ENCODE assay signal across 11 cellular contexts in the genomic region with DNA sequence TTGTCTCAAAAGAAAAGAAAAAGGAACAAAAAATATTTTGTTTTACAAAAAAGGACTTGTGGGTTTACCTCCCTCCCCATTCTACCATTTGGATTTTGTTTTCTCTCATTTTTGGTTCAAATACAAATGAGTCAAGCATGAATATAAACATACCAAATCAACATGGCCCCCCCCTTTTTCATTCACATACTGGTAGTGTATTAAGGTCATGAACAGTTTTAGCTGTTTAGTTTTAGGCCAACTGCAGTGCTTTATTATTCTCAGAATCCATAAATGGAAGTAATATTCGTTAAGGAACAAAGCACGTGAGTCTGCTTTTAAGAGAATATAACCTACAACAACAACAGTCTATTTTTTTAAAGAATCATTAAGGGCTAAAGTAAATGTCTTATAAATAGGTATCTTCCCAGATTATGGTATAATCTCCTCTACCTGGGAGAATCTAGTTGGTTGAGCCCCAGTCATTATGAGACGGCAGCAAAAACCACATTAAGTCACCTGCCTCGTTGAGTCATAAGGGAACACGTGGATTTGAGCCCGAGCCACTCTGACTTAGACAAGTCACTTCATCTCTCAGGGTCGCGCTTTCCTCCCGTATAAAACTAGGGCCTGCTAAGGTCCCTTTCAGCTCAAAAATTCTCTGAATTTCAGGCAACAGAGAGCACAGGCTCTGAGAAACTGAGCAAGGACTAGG. TPM values are rescaled to one million over a fixed set of nuclear protein-coding genes. Genes with fewer than 3 reads are reported as not detected.
A peak's percentile ranks its signal among the peaks of the same experiment; 100 is the strongest.
DNase-seq lines count a peak whose midpoint lies in the region; ATAC-seq, FAIRE-seq and TF ChIP-seq lines count a peak whose summit lies in the region.
"Had no signal": no experiment of that assay in that cellular context is flagged by ENCODE, and none has a peak within 500 bp of the region (broad histone marks: within the 10 kb centered on the region; RNA-seq: fewer than 3 reads in every experiment).

No MANE protein-coding gene starts in this region.

- no peak for FAIRE-seq in urothelium cell line (lab: Jason Lieb, UNC)

- H3K27ac Mint-ChIP-seq in natural killer cell treated with Interleukin-12 subunit alpha and Interleukin-12 subunit beta and Interleukin-15 and Interleukin-18, amount 100 ng/mL, for 72 hours = no peak overlapping the region

- no peak for TF ChIP-seq CTCF in prostate gland (IDR thresholded peaks at IDR 0.05)
- TF ChIP-seq CTCF in coronary artery (IDR thresholded peaks at IDR 0.05) = no peak

- H3K4me3 Mint-ChIP-seq in natural killer cell treated with Interleukin-12 subunit alpha and Interleukin-12 subunit beta and Interleukin-15 and Interleukin-18, amount 100 ng/mL, for 72 hours = no peak overlapping the region

- H3K4me1 Mint-ChIP-seq in natural killer cell treated with Interleukin-12 subunit alpha and Interleukin-12 subunit beta and Interleukin-15 and Interleukin-18, amount 100 ng/mL, for 72 hours (ENCODE audit: low read depth in 2 of 2) = peaks cover 7 to 10% of the 10 kb centered on the region in 2 donors

- ATAC-seq in HG03139 (IDR thresholded peaks at IDR 0.05; ENCODE audit: unreplicated experiment) = peak; percentile 71
- ATAC-seq in natural killer cell treated with Interleukin-12 subunit alpha and Interleukin-12 subunit beta and Interleukin-15 and Interleukin-18, amount 100 ng/mL, for 72 hours = no peak
- ATAC-seq: gastrocnemius medialis had no signal

- H3K9me3 ChIP-seq in prostate gland = no peaks in the 10 kb centered on the region
- H3K9me3 ChIP-seq: gastrocnemius medialis had no signal

- no peaks in the 10 kb centered on the region for H3K27me3 ChIP-seq in prostate gland (replicated peaks; ENCODE audit: insufficient read depth)
- H3K27me3 ChIP-seq: brain microvascular endothelial cell, gastrocnemius medialis had no signal

- 83% methylated on average over 9 of the region's 9 CpGs for whole genome bisulfite sequencing in prostate gland

- intact Hi-C loops in prostate gland (cut with DNase I) = no loop called here

- no peak for TF ChIP-seq POLR2A in prostate gland (IDR thresholded peaks at IDR 0.05)

- peak; percentile 28 for DNase-seq in activated naive CD4-positive, alpha-beta T cell treated with Interleukin-2 at 50 U/mL for 16 hours
- no peak for DNase-seq in activated naive CD4-positive, alpha-beta T cell (lab: John Stamatoyannopoulos, UW)
- DNase-seq in activated naive CD4-positive, alpha-beta T cell treated with anti-CD3 and anti-CD28 coated beads, Interleukin-2, amount 50 U/mL, for 16 hours = peak; percentile 34
- peak; percentile 2 for DNase-seq in urothelium cell line (ENCODE audit: low spot score)
- DNase-seq in prostate gland (ENCODE audit: low spot score) = no peak
- no peak for DNase-seq in natural killer cell treated with Interleukin-12 subunit alpha and Interleukin-12 subunit beta and Interleukin-15 and Interleukin-18, amount 100 ng/mL, for 72 hours (ENCODE audit: low spot score)
- DNase-seq in coronary artery (ENCODE audit: low spot score) = no peak
- DNase-seq: brain microvascular endothelial cell, gastrocnemius medialis, NCI-H446 had no signal

- peaks cover 10% of the 10 kb centered on the region for H3K36me3 Mint-ChIP-seq in natural killer cell treated with Interleukin-12 subunit alpha and Interleukin-12 subunit beta and Interleukin-15 and Interleukin-18, amount 100 ng/mL, for 72 hours

- H3K27ac ChIP-seq in prostate gland (no peak overlapping the region), coronary artery (no peak overlapping the region)
- H3K27ac ChIP-seq: brain microvascular endothelial cell, gastrocnemius medialis had no signal

- peaks cover 0 to 2% of the 10 kb centered on the region in 2 donors for H3K27me3 Mint-ChIP-seq in natural killer cell treated with Interleukin-12 subunit alpha and Interleukin-12 subunit beta and Interleukin-15 and Interleukin-18, amount 100 ng/mL, for 72 hours

- no peaks in the 10 kb centered on the region for H3K36me3 ChIP-seq in prostate gland
- H3K36me3 ChIP-seq: brain microvascular endothelial cell had no signal

- H3K4me3 ChIP-seq in prostate gland (no peak overlapping the region), coronary artery (no peak overlapping the region)
- H3K4me3 ChIP-seq: gastrocnemius medialis had no signal

- H3K4me1 ChIP-seq in prostate gland (replicated peaks) = no peaks in the 10 kb centered on the region
- H3K4me1 ChIP-seq: gastrocnemius medialis had no signal

- no peaks in the 10 kb centered on the region for H3K9me3 Mint-ChIP-seq in natural killer cell treated with Interleukin-12 subunit alpha and Interleukin-12 subunit beta and Interleukin-15 and Interleukin-18, amount 100 ng/mL, for 72 hours

RNA-seq across cellular contexts. Expression of gene BCLAF3, which starts 26.7 kb away (rescaled TPM):
- total RNA-seq in prostate gland = 10 to 100 TPM in 1 of 2 donors, 1 to 10 TPM in 1; 7.3 to 10.1 TPM
- total RNA-seq in natural killer cell treated with Interleukin-12 subunit alpha and Interleukin-12 subunit beta and Interleukin-15 and Interleukin-18, amount 100 ng/mL, for 72 hours = 1 to 10 TPM; 7.6 to 9.4 TPM

Comparison
In these comparisons a context has a peak if more than half of its experiments do, and no peak if none do; other contexts are left out.
1. DNase-seq: peak in activated naive CD4-positive, alpha-beta T cell treated with Interleukin-2 at 50 U/mL for 16 hours (single experiment), activated naive CD4-positive, alpha-beta T cell treated with anti-CD3 and anti-CD28 coated beads, Interleukin-2, amount 50 U/mL, for 16 hours (single experiment) and urothelium cell line (single experiment); none in activated naive CD4-positive, alpha-beta T cell (0 of 4), prostate gland (single experiment), natural killer cell treated with Interleukin-12 subunit alpha and Interleukin-12 subunit beta and Interleukin-15 and Interleukin-18, amount 100 ng/mL, for 72 hours (single experiment) and coronary artery (single experiment).